In the genomic region with DNA sequence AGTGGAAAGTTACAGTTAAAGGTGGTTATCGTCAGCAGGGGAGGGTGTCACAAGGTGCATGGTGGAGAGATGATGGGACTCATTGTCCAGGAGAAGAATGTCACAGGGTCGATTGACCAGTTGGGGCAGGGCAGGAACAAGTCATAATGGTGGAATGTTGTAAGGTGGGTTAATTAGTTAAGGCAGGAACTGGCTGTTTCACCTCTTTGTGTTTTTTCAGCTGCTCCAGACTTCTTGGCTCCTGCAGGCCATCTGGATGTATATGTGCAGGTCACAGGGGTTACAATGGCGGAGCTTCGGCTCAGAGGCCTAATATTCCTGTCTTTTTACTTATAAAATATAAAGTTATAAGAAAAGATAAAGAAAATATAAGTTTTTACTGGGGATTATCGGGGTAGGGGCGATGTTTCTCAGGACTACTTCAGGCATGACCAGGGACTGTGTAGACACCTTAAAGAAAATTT, we compare ENCODE assay signal across 1 cellular context.
TF ChIP-seq lines count a peak whose summit lies in the region.

No MANE protein-coding gene starts in this region.

TF ChIP-seq in HCT116, 20 proteins besides CTCF, POLR2A, EP300 and RAD21 (continued from another document):
- TF ChIP-seq, protein P1, sequence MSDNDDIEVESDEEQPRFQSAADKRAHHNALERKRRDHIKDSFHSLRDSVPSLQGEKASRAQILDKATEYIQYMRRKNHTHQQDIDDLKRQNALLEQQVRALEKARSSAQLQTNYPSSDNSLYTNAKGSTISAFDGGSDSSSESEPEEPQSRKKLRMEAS (IDR thresholded peaks at IDR 0.05), result 0 out of 2 replicates have a peak, but pooled peaks have one; percentile 18
- peak; percentile 28; the same call in 1 of the 2 replicates for TF ChIP-seq JUND (IDR thresholded peaks at IDR 0.05)
